ENCODE assay signal across 12 cellular contexts in the genomic region with DNA sequence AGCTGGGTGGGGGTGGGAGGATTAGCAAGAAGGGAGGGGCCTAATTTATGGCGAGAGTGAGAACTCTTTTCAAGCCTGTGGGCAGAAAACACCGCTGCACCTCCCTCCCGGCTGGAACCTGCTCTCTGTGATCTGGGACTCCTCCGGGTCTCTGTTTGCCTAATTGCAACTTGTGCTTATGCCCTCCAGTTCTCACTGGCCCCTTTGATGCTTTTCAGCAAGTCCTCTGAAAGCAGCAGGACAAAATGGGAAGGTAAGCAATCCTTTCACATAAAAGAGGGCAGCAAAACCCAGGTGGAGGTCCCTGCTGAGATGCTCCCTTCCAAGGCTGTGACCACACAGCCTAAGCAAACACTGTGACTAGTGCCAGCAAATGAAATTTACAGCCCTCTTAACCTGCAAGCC.
DNase-seq lines count a peak whose midpoint lies in the region; ATAC-seq and TF ChIP-seq lines count a peak whose summit lies in the region.
"Had no signal": no experiment of that assay in that cellular context is flagged by ENCODE, and none has a peak within 500 bp of the region (broad histone marks: within the 10 kb centered on the region; RNA-seq: fewer than 3 reads in every experiment).

No MANE protein-coding gene starts in this region.

- H3K4me3 Mint-ChIP-seq in neural progenitor cell = no peak overlapping the region
- H3K4me3 Mint-ChIP-seq in stimulated activated naive CD8-positive, alpha-beta T cell treated with anti-CD3 and anti-CD28 coated beads, Interleukin-15, amount 100 ng/mL, for 72 hours = no peak overlapping the region

- DNase-seq in NCI-H187 treated with DMSO at 0.1 percent for 48 hours (lab: John Stamatoyannopoulos, UW) (peak; percentile 72), WERI-Rb-1 (peak; percentile 22), neural progenitor cell (ENCODE audit: low spot score) (peak; percentile 76), SKM-1 (lab: John Stamatoyannopoulos, UW; ENCODE audit: unreplicated experiment) (no peak), Kasumi-1 (lab: John Stamatoyannopoulos, UW) (no peak)
- DNase-seq in stimulated activated CD8-positive, alpha-beta memory T cell treated with anti-CD3 and anti-CD28 coated beads, Interleukin-4, amount 100 ng/mL, for 48 hours = no peak
- no peak for DNase-seq in stimulated activated naive CD8-positive, alpha-beta T cell treated with anti-CD3 and anti-CD28 coated beads, Interleukin-15, amount 100 ng/mL, for 72 hours
- DNase-seq: OCI-M1, small intestine had no signal

- H3F3A ChIP-seq in neural progenitor cell (ENCODE audit: low read depth) = peaks cover 29% of the 10 kb centered on the region

- H3K27ac ChIP-seq in WERI-Rb-1 (no peak overlapping the region), neural progenitor cell (peak overlapping the region; percentile 70)
- H3K27ac ChIP-seq: HL-60 had no signal

- no peaks in the 10 kb centered on the region for H4K20me1 ChIP-seq in neural progenitor cell (ENCODE audit: low read depth)

- H3K9ac ChIP-seq in neural progenitor cell = no peak overlapping the region

- peak overlapping the region; percentile 54 for H3K4me2 ChIP-seq in neural progenitor cell

- no peak overlapping the region for H2AFZ ChIP-seq in neural progenitor cell (replicated peaks)

- no peak overlapping the region for H3K27ac Mint-ChIP-seq in neural progenitor cell
- peak overlapping the region in 1 of 2 donors; percentile 5 for H3K27ac Mint-ChIP-seq in stimulated activated naive CD8-positive, alpha-beta T cell treated with anti-CD3 and anti-CD28 coated beads, Interleukin-15, amount 100 ng/mL, for 72 hours

- peaks cover 2% of the 10 kb centered on the region for H3K27me3 Mint-ChIP-seq in neural progenitor cell (ENCODE audit: insufficient read depth, low read depth)
- no peaks in the 10 kb centered on the region for H3K27me3 Mint-ChIP-seq in stimulated activated naive CD8-positive, alpha-beta T cell treated with anti-CD3 and anti-CD28 coated beads, Interleukin-15, amount 100 ng/mL, for 72 hours

- peak; percentile 58 for ATAC-seq in GM21723 (IDR thresholded peaks at IDR 0.05; ENCODE audit: unreplicated experiment)
- ATAC-seq in stimulated activated naive CD8-positive, alpha-beta T cell treated with anti-CD3 and anti-CD28 coated beads, Interleukin-15, amount 100 ng/mL, for 72 hours = no peak
- ATAC-seq: activated CD4-positive, CD25-positive, alpha-beta regulatory T cell treated with anti-CD3 and anti-CD28 coated beads, Interleukin-2, amount 50 U/mL, for 24 hours had no signal

- H3K9me3 ChIP-seq in WERI-Rb-1 (ENCODE audit: severe bottlenecking) (no peaks in the 10 kb centered on the region), neural progenitor cell (ENCODE audit: low read depth) (no peaks in the 10 kb centered on the region)

- H3K36me3 Mint-ChIP-seq in neural progenitor cell = no peaks in the 10 kb centered on the region

- no peak for TF ChIP-seq CTCF in WERI-Rb-1 (IDR thresholded peaks at IDR 0.05; ENCODE audit: low read depth, low read length)
- no peak for TF ChIP-seq CTCF in neural progenitor cell (IDR thresholded peaks at IDR 0.05)

- H3K4me1 Mint-ChIP-seq in neural progenitor cell = peaks cover 31% of the 10 kb centered on the region
- no peaks in the 10 kb centered on the region for H3K4me1 Mint-ChIP-seq in stimulated activated naive CD8-positive, alpha-beta T cell treated with anti-CD3 and anti-CD28 coated beads, Interleukin-15, amount 100 ng/mL, for 72 hours

- H3K4me1 ChIP-seq in neural progenitor cell = peaks cover 27% of the 10 kb centered on the region

- no peaks in the 10 kb centered on the region for H3K79me2 ChIP-seq in neural progenitor cell (ENCODE audit: low read depth)

- H3K27me3 ChIP-seq in WERI-Rb-1 (ENCODE audit: insufficient read depth, low read depth, severe bottlenecking) = no peaks in the 10 kb centered on the region
- no peaks in the 10 kb centered on the region for H3K27me3 ChIP-seq in neural progenitor cell

- H3K36me3 ChIP-seq in WERI-Rb-1 = no peaks in the 10 kb centered on the region
- H3K36me3 ChIP-seq in neural progenitor cell = no peaks in the 10 kb centered on the region

- H3K9me3 Mint-ChIP-seq in neural progenitor cell = peaks cover 5% of the 10 kb centered on the region
- no peaks in the 10 kb centered on the region for H3K9me3 Mint-ChIP-seq in stimulated activated naive CD8-positive, alpha-beta T cell treated with anti-CD3 and anti-CD28 coated beads, Interleukin-15, amount 100 ng/mL, for 72 hours

- H3K4me3 ChIP-seq in WERI-Rb-1 (ENCODE audit: low read depth, low read length) = no peak overlapping the region; the same call in 1 of the 2 replicates
- no peak overlapping the region for H3K4me3 ChIP-seq in neural progenitor cell

Comparison
In these comparisons a context has a peak if more than half of its experiments do, and no peak if none do; other contexts are left out.
1. DNase-seq: peak in NCI-H187 treated with DMSO at 0.1 percent for 48 hours (single experiment), WERI-Rb-1 (single experiment) and neural progenitor cell (single experiment); none in SKM-1 (single experiment), Kasumi-1 (0 of 2), stimulated activated CD8-positive, alpha-beta memory T cell treated with anti-CD3 and anti-CD28 coated beads, Interleukin-4, amount 100 ng/mL, for 48 hours (single experiment) and stimulated activated naive CD8-positive, alpha-beta T cell treated with anti-CD3 and anti-CD28 coated beads, Interleukin-15, amount 100 ng/mL, for 72 hours (0 of 2).